ENCODE assay signal across 16 cellular contexts in genomic region chr13:48320396-48320790, GRCh38. TPM values are rescaled to one million over a fixed set of nuclear protein-coding genes. Genes with fewer than 3 reads are reported as not detected.
DNase-seq lines count a peak whose midpoint lies in the region; ATAC-seq and TF ChIP-seq lines count a peak whose summit lies in the region.
"Had no signal": no experiment of that assay in that cellular context is flagged by ENCODE, and none has a peak within 500 bp of the region (broad histone marks: within the 10 kb centered on the region; RNA-seq: fewer than 3 reads in every experiment).

No MANE protein-coding gene starts in this region.

- WGBS in tibial nerve, 2 donors = 87 to 88% methylated on average over 20 of the region's 20 CpGs

- peaks cover 0 to 7% of the 10 kb centered on the region in 2 donors for H3K36me3 ChIP-seq in mucosa of rectum (ENCODE audit: control insufficient read depth in 2 of 2, insufficient read depth in 2 of 2, low read length in 2 of 2)
- H3K36me3 ChIP-seq in vagina = peaks cover 0 to 9% of the 10 kb centered on the region in 2 donors
- peaks cover 0 to 57% (median 3%) of the 10 kb centered on the region in 3 donors for H3K36me3 ChIP-seq in tibial nerve

- peaks cover 35% of the 10 kb centered on the region for H3K4me1 Mint-ChIP-seq in activated naive CD4-positive, alpha-beta T cell treated with anti-CD3 and anti-CD28 coated beads, Interleukin-2, amount 50 U/mL, for 24 hours
- H3K4me1 Mint-ChIP-seq in activated naive CD8-positive, alpha-beta T cell treated with anti-CD3 and anti-CD28 coated beads, Interleukin-2, amount 50 U/mL, for 24 hours = peaks cover 38% of the 10 kb centered on the region

- no peaks in the 10 kb centered on the region for H3K27me3 Mint-ChIP-seq in activated naive CD4-positive, alpha-beta T cell treated with anti-CD3 and anti-CD28 coated beads, Interleukin-2, amount 50 U/mL, for 24 hours
- peaks cover 2% of the 10 kb centered on the region for H3K27me3 Mint-ChIP-seq in activated naive CD8-positive, alpha-beta T cell treated with anti-CD3 and anti-CD28 coated beads, Interleukin-2, amount 50 U/mL, for 24 hours

- no peak for TF ChIP-seq POLR2A in vagina (IDR thresholded peaks at IDR 0.05)
- TF ChIP-seq POLR2A in tibial nerve (IDR thresholded peaks at IDR 0.05) = no peak

- H3K27ac Mint-ChIP-seq in activated naive CD4-positive, alpha-beta T cell treated with anti-CD3 and anti-CD28 coated beads, Interleukin-2, amount 50 U/mL, for 24 hours = no peak overlapping the region
- no peak overlapping the region for H3K27ac Mint-ChIP-seq in activated naive CD8-positive, alpha-beta T cell treated with anti-CD3 and anti-CD28 coated beads, Interleukin-2, amount 50 U/mL, for 24 hours

- peaks cover 12% of the 10 kb centered on the region for H3K36me3 Mint-ChIP-seq in activated naive CD4-positive, alpha-beta T cell treated with anti-CD3 and anti-CD28 coated beads, Interleukin-2, amount 50 U/mL, for 24 hours
- peaks cover 39% of the 10 kb centered on the region for H3K36me3 Mint-ChIP-seq in activated naive CD8-positive, alpha-beta T cell treated with anti-CD3 and anti-CD28 coated beads, Interleukin-2, amount 50 U/mL, for 24 hours (ENCODE audit: low read depth)

- peak overlapping the region; percentile 86 for H3K4me3 Mint-ChIP-seq in activated naive CD4-positive, alpha-beta T cell treated with anti-CD3 and anti-CD28 coated beads, Interleukin-2, amount 50 U/mL, for 24 hours
- peak overlapping the region; percentile 78 for H3K4me3 Mint-ChIP-seq in activated naive CD8-positive, alpha-beta T cell treated with anti-CD3 and anti-CD28 coated beads, Interleukin-2, amount 50 U/mL, for 24 hours

- no peaks in the 10 kb centered on the region for H3K27me3 ChIP-seq in mucosa of rectum (ENCODE audit: control insufficient read depth in 2 of 2, insufficient read depth in 2 of 2, low read length in 2 of 2)
- no peaks in the 10 kb centered on the region for H3K27me3 ChIP-seq in vagina
- H3K27me3 ChIP-seq in tibial nerve = no peaks in the 10 kb centered on the region

- TF ChIP-seq CTCF in vagina (IDR thresholded peaks at IDR 0.05) (no peak), tibial nerve (IDR thresholded peaks at IDR 0.05) (no peak)

- H3K27ac ChIP-seq in mucosa of rectum (ENCODE audit: low read depth in 2 of 2, low read length in 2 of 2) (no peak overlapping the region), vagina (no peak overlapping the region), tibial nerve (no peak overlapping the region)
- H3K27ac ChIP-seq: epithelial cell of prostate, left lung had no signal

- H3K4me3 ChIP-seq in mucosa of rectum (ENCODE audit: low read length in 2 of 2) (peak overlapping the region; percentile 43 to 61), vagina (peak overlapping the region; percentile 1 to 24), tibial nerve (peak overlapping the region in 1 of 4 donors; percentile 31)

- intact Hi-C loops in vagina (cut with DNase I) = no loop called here

- H3K9ac ChIP-seq in mucosa of rectum (ENCODE audit: low read depth in 1 of 2, low read length in 2 of 2) = no peak overlapping the region

- no peak for DNase-seq in activated naive CD4-positive, alpha-beta T cell treated with Interleukin-2 at 50 U/mL for 16 hours
- DNase-seq in activated naive CD8-positive, alpha-beta T cell treated with anti-CD3 and anti-CD28 coated beads, Interleukin-2, amount 50 U/mL, for 24 hours = no peak
- DNase-seq in vagina (ENCODE audit: extremely low spot score in 2 of 2) = no peak
- DNase-seq in SIG-M5 (lab: John Stamatoyannopoulos, UW) = no peak
- DNase-seq in SKM-1 treated with dmso at 0.1 percent for 144 hours (lab: John Stamatoyannopoulos, UW; ENCODE audit: unreplicated experiment) = no peak
- DNase-seq in tibial nerve (ENCODE audit: low spot score in 2 of 2) = no peak
- DNase-seq: activated gamma-delta T cell, DMS53, NCI-H1694, NCI-H524 treated with DMSO at 0.1 percent for 48 hours, nucleus accumbens, PC-3 had no signal

- no peak for TF ChIP-seq EP300 in tibial nerve (IDR thresholded peaks at IDR 0.05)

- no peaks in the 10 kb centered on the region for H3K9me3 Mint-ChIP-seq in activated naive CD4-positive, alpha-beta T cell treated with anti-CD3 and anti-CD28 coated beads, Interleukin-2, amount 50 U/mL, for 24 hours
- peaks cover 14% of the 10 kb centered on the region for H3K9me3 Mint-ChIP-seq in activated naive CD8-positive, alpha-beta T cell treated with anti-CD3 and anti-CD28 coated beads, Interleukin-2, amount 50 U/mL, for 24 hours

- ATAC-seq in activated naive CD8-positive, alpha-beta T cell treated with anti-CD3 and anti-CD28 coated beads, Interleukin-2, amount 50 U/mL, for 24 hours = peak; percentile 5
- ATAC-seq: PC-3 had no signal

- no peaks in the 10 kb centered on the region for H3K4me1 ChIP-seq in mucosa of rectum (ENCODE audit: control insufficient read depth in 2 of 2, insufficient read depth in 2 of 2, low read length in 2 of 2)
- peaks cover 6% of the 10 kb centered on the region for H3K4me1 ChIP-seq in vagina
- peaks cover 0 to 13% (median 0%) of the 10 kb centered on the region in 4 donors for H3K4me1 ChIP-seq in tibial nerve

- H3K9me3 ChIP-seq in mucosa of rectum (ENCODE audit: control insufficient read depth in 2 of 2, low read length in 2 of 2) = no peaks in the 10 kb centered on the region
- H3K9me3 ChIP-seq in vagina = peaks cover 8% of the 10 kb centered on the region
- H3K9me3 ChIP-seq in tibial nerve = peaks cover 0 to 40% (median 5%) of the 10 kb centered on the region in 4 donors

RNA-seq across cellular contexts. Expression of gene RB1, which starts 16.8 kb away (rescaled TPM):
- total RNA-seq in vagina (34.4 TPM), tibial nerve (10 to 100 TPM; 31.0 to 59.7 (median 45.1) TPM)
